31 cellular contexts compared by ENCODE assay signal in the genomic region with DNA sequence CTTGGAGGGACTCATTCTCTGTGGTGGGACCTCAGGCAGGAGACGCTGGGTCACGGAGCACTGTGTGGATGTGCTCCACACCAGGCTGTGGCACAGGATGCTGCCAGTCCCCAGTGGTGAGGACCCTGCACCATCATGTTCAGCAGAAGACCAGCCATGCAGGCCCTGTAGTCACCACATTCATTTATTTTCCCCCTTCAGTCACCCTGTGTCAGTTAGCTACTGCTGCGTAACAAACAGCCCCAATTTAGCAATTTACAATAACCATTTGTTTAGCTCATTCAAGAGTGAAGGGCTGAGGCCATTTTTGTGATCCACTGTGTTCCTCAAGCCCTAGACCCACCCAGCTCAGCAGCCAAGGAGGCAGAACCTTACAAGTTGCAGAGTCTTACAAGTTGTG. TPM values are rescaled to one million over a fixed set of nuclear protein-coding genes. Genes with fewer than 3 reads are reported as not detected.
"Had no signal": no experiment of that assay in that cellular context is flagged by ENCODE, and none has a peak within 500 bp of the region (broad histone marks: within the 10 kb centered on the region; RNA-seq: fewer than 3 reads in every experiment).

No MANE protein-coding gene starts in this region.

- H3K27me3 ChIP-seq: ovary, uterus had no signal

- H3K27ac ChIP-seq: ovary, parathyroid adenoma, psoas muscle, skin epidermis, spleen, stomach, thoracic aorta, thyroid gland, tibial nerve, upper lobe of left lung, uterus had no signal

- ATAC-seq: naive thymus-derived CD8-positive, alpha-beta T cell; natural killer cell treated with Interleukin-12 subunit alpha and Interleukin-12 subunit beta and Interleukin-15 and Interleukin-18, amount 100 ng/mL, for 72 hours; psoas muscle; right cardiac atrium; sciatic nerve; stimulated activated memory B cell treated with anti-CD40 and anti-IgM and Interleukin-4, amounts not matched to agents 10 μg/mL and 1 μg/mL and 100 μg/mL, for 72 hours had no signal

- H3K4me3 ChIP-seq: ovary, psoas muscle, skin epidermis, smooth muscle cell, spleen, stomach, thoracic aorta, thyroid gland, tibial nerve, upper lobe of left lung, uterus had no signal

- H2AFZ ChIP-seq: parathyroid adenoma had no signal

- H3K9me3 Mint-ChIP-seq: natural killer cell treated with Interleukin-12 subunit alpha and Interleukin-12 subunit beta and Interleukin-15 and Interleukin-18, amount 100 ng/mL, for 72 hours; neural crest cell; stimulated activated naive CD8-positive, alpha-beta T cell treated with anti-CD3 and anti-CD28 coated beads, Interleukin-15, Interleukin-2, amounts not matched to agents 100 ng/mL and 50 ng/mL, for 24 hours had no signal

- H3K36me3 ChIP-seq: ovary, spleen, stomach, thoracic aorta, thyroid gland, tibial nerve, upper lobe of left lung, uterus had no signal

- H3K27ac Mint-ChIP-seq: naive B cell; natural killer cell treated with Interleukin-12 subunit alpha and Interleukin-12 subunit beta and Interleukin-15 and Interleukin-18, amount 100 ng/mL, for 72 hours; nephron progenitor cell; progenitor cell of endocrine pancreas; stimulated activated memory B cell treated with anti-CD40 and anti-IgM and Interleukin-4, amounts not matched to agents 10 μg/mL and 1 μg/mL and 100 μg/mL, for 72 hours; stimulated activated naive CD8-positive, alpha-beta T cell treated with anti-CD3 and anti-CD28 coated beads, Interleukin-15, Interleukin-2, amounts not matched to agents 100 ng/mL and 50 ng/mL, for 24 hours had no signal

- H3K4me3 Mint-ChIP-seq: naive B cell; natural killer cell treated with Interleukin-12 subunit alpha and Interleukin-12 subunit beta and Interleukin-15 and Interleukin-18, amount 100 ng/mL, for 72 hours; nephron progenitor cell; neural crest cell; stimulated activated memory B cell treated with anti-CD40 and anti-IgM and Interleukin-4, amounts not matched to agents 10 μg/mL and 1 μg/mL and 100 μg/mL, for 72 hours; stimulated activated naive CD8-positive, alpha-beta T cell treated with anti-CD3 and anti-CD28 coated beads, Interleukin-15, Interleukin-2, amounts not matched to agents 100 ng/mL and 50 ng/mL, for 24 hours had no signal

- H3K9ac ChIP-seq: parathyroid adenoma had no signal

- H3K4me1 Mint-ChIP-seq: stimulated activated memory B cell treated with anti-CD40 and anti-IgM and Interleukin-4, amounts not matched to agents 10 μg/mL and 1 μg/mL and 100 μg/mL, for 72 hours had no signal

- H3K9me3 ChIP-seq: psoas muscle, thoracic aorta, thyroid gland, uterus had no signal

- H3K79me2 ChIP-seq: parathyroid adenoma had no signal

- H3K36me3 Mint-ChIP-seq: natural killer cell treated with Interleukin-12 subunit alpha and Interleukin-12 subunit beta and Interleukin-15 and Interleukin-18, amount 100 ng/mL, for 72 hours; stimulated activated memory B cell treated with anti-CD40 and anti-IgM and Interleukin-4, amounts not matched to agents 10 μg/mL and 1 μg/mL and 100 μg/mL, for 72 hours had no signal

- H3K4me2 ChIP-seq: smooth muscle cell had no signal

- DNase-seq: naive B cell; naive thymus-derived CD8-positive, alpha-beta T cell; nephron progenitor cell; occipital lobe; ovary; posterior cingulate gyrus; psoas muscle; spleen; stimulated activated CD4-positive, alpha-beta T cell treated with anti-CD3 and anti-CD28 coated beads, Interleukin-12 subunit alpha, Interleukin-12 subunit beta, amount 100 ng/mL, for 4 hours; stimulated activated CD4-positive, alpha-beta T cell treated with anti-CD3 and anti-CD28 coated beads, Interleukin-1b, Interleukin-23, amount 100 ng/mL, for 48 hours; stimulated activated CD4-positive, alpha-beta T cell treated with anti-CD3 and anti-CD28 coated beads, Interleukin-4, amount 100 ng/mL, for 1 hour; stimulated activated CD4-positive, alpha-beta T cell treated with anti-CD3 and anti-CD28 coated beads, Interleukin-4, amount 100 ng/mL, for 4 hours; stimulated activated CD8-positive, alpha-beta memory T cell treated with anti-CD3 and anti-CD28 coated beads, Interleukin-4, amount 100 ng/mL, for 48 hours; stimulated activated naive CD4-positive, alpha-beta T cell treated with Interleukin-2 at 50 U/mL for 16 hours; stomach; thyroid gland; trophoblast cell; upper lobe of left lung; uterus had no signal

- H3K4me1 ChIP-seq: parathyroid adenoma, psoas muscle, spleen, thyroid gland, tibial nerve, uterus had no signal

RNA-seq across cellular contexts. Expression of gene ADRA2C, which starts 23.6 kb away (rescaled TPM):
- total RNA-seq: naive thymus-derived CD8-positive, alpha-beta T cell; natural killer cell treated with Interleukin-12 subunit alpha and Interleukin-12 subunit beta and Interleukin-15 and Interleukin-18, amount 100 ng/mL, for 72 hours had no signal
- polyA plus RNA-seq: naive thymus-derived CD8-positive, alpha-beta T cell had no signal
